ENCODE assay signal across 13 cellular contexts in genomic region chr12:12510141-12510540, GRCh38. TPM values are rescaled to one million over a fixed set of nuclear protein-coding genes. Genes with fewer than 3 reads are reported as not detected.
DNase-seq lines count a peak whose midpoint lies in the region; ATAC-seq and TF ChIP-seq lines count a peak whose summit lies in the region.
"Had no signal": no experiment of that assay in that cellular context is flagged by ENCODE, and none has a peak within 500 bp of the region (broad histone marks: within the 10 kb centered on the region; RNA-seq: fewer than 3 reads in every experiment).

No MANE protein-coding gene starts in this region.

- peaks cover 15% of the 10 kb centered on the region for H3K4me1 Mint-ChIP-seq in MCF 10A (ENCODE audit: insufficient read depth, unreplicated experiment)
- H3K4me1 Mint-ChIP-seq in activated T-helper 2 cell treated with anti-CD3 and anti-CD28 coated beads, Interferon-gamma antibody, Interleukin-2, Interleukin-4, amounts not matched to agents 10 μg/mL and 5 μg/mL and 100 μg/mL, durations not matched to agents 14 hours and 24 hours and 36 hours (ENCODE audit: low read depth) = peaks cover 47% of the 10 kb centered on the region

- H3K36me3 ChIP-seq in breast epithelium = no peaks in the 10 kb centered on the region
- no peaks in the 10 kb centered on the region for H3K36me3 ChIP-seq in upper lobe of right lung
- H3K36me3 ChIP-seq: ovary had no signal

- BruUV-seq in MCF 10A (replicated peaks; lab: Mats Ljungman, UMichigan) = no TSS peak

- CTCF ChIA-PET in MCF 10A (lab: Yijun Ruan, JAX) = interaction anchor here (0.6 to 1.2 kb wide), 2 partner anchors 30 to 54 kb away, joined by 3 read pairs; no protein-coding TSS in a partner anchor

- TF ChIP-seq CTCF in MCF 10A (IDR thresholded peaks at IDR 0.05; ENCODE audit: unreplicated experiment) = no peak
- TF ChIP-seq CTCF in breast epithelium (IDR thresholded peaks at IDR 0.05) = no peak
- no peak for TF ChIP-seq CTCF in fibroblast of villous mesenchyme (IDR thresholded peaks at IDR 0.05; ENCODE audit: insufficient read depth, low read depth, low read length)
- TF ChIP-seq CTCF in upper lobe of right lung (IDR thresholded peaks at IDR 0.05) = no peak
- no peak for TF ChIP-seq CTCF in lower leg skin (IDR thresholded peaks at IDR 0.05)

- peak; percentile 14 for DNase-seq in MCF 10A (ENCODE audit: unreplicated experiment)
- no peak for DNase-seq in breast epithelium (ENCODE audit: low spot score in 2 of 2)
- no peak for DNase-seq in activated T-helper 2 cell treated with anti-CD3 and anti-CD28 coated beads, Interferon-gamma antibody, Interleukin-2, Interleukin-4, amounts not matched to agents 10 μg/mL and 5 μg/mL and 100 μg/mL, durations not matched to agents 14 hours and 24 hours and 36 hours (ENCODE audit: low spot score)
- peak; percentile 17 for DNase-seq in fibroblast of villous mesenchyme (ENCODE audit: low read depth)
- DNase-seq in upper lobe of right lung = no peak
- no peak for DNase-seq in COLO829 (ENCODE audit: low spot score)
- no peak for DNase-seq in lower leg skin (ENCODE audit: low spot score in 2 of 2)
- DNase-seq: effector memory CD4-positive, alpha-beta T cell; NCI-H1092 treated with DMSO at 0.1 percent for 48 hours; NCI-H446 treated with DMSO at 0.1 percent for 48 hours; ovary; RPMI8226 had no signal

- H3K4me1 ChIP-seq in breast epithelium (no peaks in the 10 kb centered on the region), upper lobe of right lung (peaks cover 34% of the 10 kb centered on the region)

- no peaks in the 10 kb centered on the region for H3K27me3 Mint-ChIP-seq in MCF 10A (ENCODE audit: insufficient read depth, unreplicated experiment)
- H3K27me3 Mint-ChIP-seq in activated T-helper 2 cell treated with anti-CD3 and anti-CD28 coated beads, Interferon-gamma antibody, Interleukin-2, Interleukin-4, amounts not matched to agents 10 μg/mL and 5 μg/mL and 100 μg/mL, durations not matched to agents 14 hours and 24 hours and 36 hours (ENCODE audit: low read depth) = no peaks in the 10 kb centered on the region

- no peaks in the 10 kb centered on the region for H3K27me3 ChIP-seq in breast epithelium
- H3K27me3 ChIP-seq in upper lobe of right lung = no peaks in the 10 kb centered on the region
- H3K27me3 ChIP-seq: ovary had no signal

- H3K9me3 ChIP-seq in breast epithelium = no peaks in the 10 kb centered on the region
- H3K9me3 ChIP-seq in upper lobe of right lung = no peaks in the 10 kb centered on the region
- H3K9me3 ChIP-seq: ovary had no signal

- H3K4me3 ChIP-seq in breast epithelium (no peak overlapping the region), fibroblast of villous mesenchyme (ENCODE audit: low read depth, low read length) (no peak overlapping the region), upper lobe of right lung (no peak overlapping the region), lower leg skin (ENCODE audit: low read depth, poor library complexity, severe bottlenecking) (no peak overlapping the region)
- H3K4me3 ChIP-seq: ovary had no signal

- intact Hi-C loops in MCF 10A (cut with micrococcal nuclease) = no loop called here
- intact Hi-C loops in breast epithelium (cut with DNase I; ENCODE audit: low total_unique reads) = no loop called here
- intact Hi-C loops in activated T-helper 2 cell treated with anti-CD3 and anti-CD28 coated beads, Interferon-gamma antibody, Interleukin-2, Interleukin-4, amounts not matched to agents 10 μg/mL and 5 μg/mL and 100 μg/mL, durations not matched to agents 14 hours and 24 hours and 36 hours (cut with micrococcal nuclease) = no loop called here
- intact Hi-C loops in upper lobe of right lung (cut with DNase I) = no loop called here
- intact Hi-C loops in lower leg skin (cut with DNase I; ENCODE audit: low total_unique reads) = no loop called here

- TF ChIP-seq POLR2A in breast epithelium (IDR thresholded peaks at IDR 0.05) = no peak
- TF ChIP-seq POLR2A in lower leg skin (IDR thresholded peaks at IDR 0.05) = no peak

- WGBS in lower leg skin, 2 donors = 96 to 97% methylated on average over 2 of the region's 2 CpGs

- peaks cover 12% of the 10 kb centered on the region for H3K36me3 Mint-ChIP-seq in MCF 10A (ENCODE audit: insufficient read depth, unreplicated experiment)
- peaks cover 39% of the 10 kb centered on the region for H3K36me3 Mint-ChIP-seq in activated T-helper 2 cell treated with anti-CD3 and anti-CD28 coated beads, Interferon-gamma antibody, Interleukin-2, Interleukin-4, amounts not matched to agents 10 μg/mL and 5 μg/mL and 100 μg/mL, durations not matched to agents 14 hours and 24 hours and 36 hours (ENCODE audit: low read depth)

- ATAC-seq in upper lobe of right lung (no peak), GM18868 (IDR thresholded peaks at IDR 0.05; ENCODE audit: unreplicated experiment) (no peak)

- no peak overlapping the region for H3K4me3 Mint-ChIP-seq in MCF 10A (ENCODE audit: unreplicated experiment)
- H3K4me3 Mint-ChIP-seq in activated T-helper 2 cell treated with anti-CD3 and anti-CD28 coated beads, Interferon-gamma antibody, Interleukin-2, Interleukin-4, amounts not matched to agents 10 μg/mL and 5 μg/mL and 100 μg/mL, durations not matched to agents 14 hours and 24 hours and 36 hours (ENCODE audit: low read depth) = no peak overlapping the region

- POLR2A ChIA-PET in MCF 10A (lab: Yijun Ruan, JAX) = interaction anchor here (0.6 kb wide), 1 partner anchor 11 kb away, joined by 3 read pairs; no protein-coding TSS in a partner anchor

- no peak overlapping the region for H3K27ac ChIP-seq in breast epithelium
- H3K27ac ChIP-seq in upper lobe of right lung = peak overlapping the region; percentile 14
- H3K27ac ChIP-seq: ovary had no signal

- H3K9me3 Mint-ChIP-seq in MCF 10A (ENCODE audit: unreplicated experiment) = no peaks in the 10 kb centered on the region
- H3K9me3 Mint-ChIP-seq in activated T-helper 2 cell treated with anti-CD3 and anti-CD28 coated beads, Interferon-gamma antibody, Interleukin-2, Interleukin-4, amounts not matched to agents 10 μg/mL and 5 μg/mL and 100 μg/mL, durations not matched to agents 14 hours and 24 hours and 36 hours = no peaks in the 10 kb centered on the region

- H3K27ac Mint-ChIP-seq in MCF 10A (ENCODE audit: low read depth, unreplicated experiment) = no peak overlapping the region
- peak overlapping the region; percentile 68 for H3K27ac Mint-ChIP-seq in activated T-helper 2 cell treated with anti-CD3 and anti-CD28 coated beads, Interferon-gamma antibody, Interleukin-2, Interleukin-4, amounts not matched to agents 10 μg/mL and 5 μg/mL and 100 μg/mL, durations not matched to agents 14 hours and 24 hours and 36 hours

RNA-seq across cellular contexts. Expression of gene DUSP16, which starts 52.5 kb away (rescaled TPM):
- 18.9 and 20.7 TPM in 2 replicates for total RNA-seq in MCF 10A (2022)
- total RNA-seq in breast epithelium = 10 to 100 TPM; 10.9 to 63.3 (median 61.0) TPM
- total RNA-seq in activated T-helper 2 cell treated with anti-CD3 and anti-CD28 coated beads, Interferon-gamma antibody, Interleukin-2, Interleukin-4, amounts not matched to agents 10 μg/mL and 5 μg/mL and 100 μg/mL, durations not matched to agents 14 hours and 24 hours and 36 hours = 64.7 and 66.5 TPM in 2 replicates
- total RNA-seq in fibroblast of villous mesenchyme = 8.1 and 12.1 TPM in 2 replicates
- total RNA-seq in upper lobe of right lung = 50.6 TPM
- 10 to 100 TPM; 15.3 to 29.0 (median 25.0) TPM for total RNA-seq in lower leg skin

Comparison
In these comparisons a context has a peak if more than half of its experiments do, and no peak if none do; other contexts are left out.
1. DNase-seq: peak in MCF 10A (single experiment) and fibroblast of villous mesenchyme (single experiment); none in breast epithelium (0 of 2), activated T-helper 2 cell treated with anti-CD3 and anti-CD28 coated beads, Interferon-gamma antibody, Interleukin-2, Interleukin-4, amounts not matched to agents 10 μg/mL and 5 μg/mL and 100 μg/mL, durations not matched to agents 14 hours and 24 hours and 36 hours (single experiment), upper lobe of right lung (single experiment), COLO829 (single experiment) and lower leg skin (0 of 2).